In the genomic region with DNA sequence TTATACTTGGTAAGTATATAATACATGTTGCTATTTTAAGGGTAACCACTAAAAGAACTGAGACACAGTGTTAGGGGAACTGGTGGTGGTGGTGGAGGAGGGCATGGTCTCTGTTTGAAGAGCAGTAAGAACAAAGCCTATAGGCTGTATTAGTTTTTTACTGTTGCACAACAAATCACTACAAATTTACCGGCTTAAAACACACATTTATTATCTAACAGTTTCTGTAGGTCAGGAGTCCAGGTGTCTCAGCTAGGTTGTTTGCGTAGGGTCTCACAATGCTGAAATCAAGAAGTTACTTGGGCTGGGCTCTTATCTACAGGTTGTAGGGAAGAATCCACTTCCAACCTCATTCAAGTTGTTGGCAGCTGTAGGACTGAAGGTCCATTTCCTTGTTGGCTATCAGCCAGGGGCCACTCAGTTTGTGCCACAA, we compare ENCODE assay signal across 13 cellular contexts. TPM values are rescaled to one million over a fixed set of nuclear protein-coding genes. Genes with fewer than 3 reads are reported as not detected.
DNase-seq lines count a peak whose midpoint lies in the region; ATAC-seq and TF ChIP-seq lines count a peak whose summit lies in the region.
"Had no signal": no experiment of that assay in that cellular context is flagged by ENCODE, and none has a peak within 500 bp of the region (broad histone marks: within the 10 kb centered on the region; RNA-seq: fewer than 3 reads in every experiment).

No MANE protein-coding gene starts in this region.

- no peak for TF ChIP-seq CTCF in OCI-LY3 (IDR thresholded peaks at IDR 0.05; ENCODE audit: low read depth, low read length)

- H3K36me3 ChIP-seq in OCI-LY3 (replicated peaks; ENCODE audit: low read depth, low read length) = no peaks in the 10 kb centered on the region
- H3K36me3 ChIP-seq: spleen had no signal

- peaks cover 36% of the 10 kb centered on the region for H3K4me1 ChIP-seq in OCI-LY3 (ENCODE audit: low read length)

- peaks cover 69% of the 10 kb centered on the region for H3K79me2 ChIP-seq in OCI-LY3 (ENCODE audit: low read length)

- H3K27ac Mint-ChIP-seq in naive thymus-derived CD8-positive, alpha-beta T cell = peak overlapping the region in 9 of 10 donors; percentile 36 to 84 (median 52)

- no peak overlapping the region for H3K27ac ChIP-seq in OCI-LY3 (ENCODE audit: low read length)
- H3K27ac ChIP-seq: SK-N-MC had no signal

- no peak overlapping the region for H3K4me3 ChIP-seq in OCI-LY3 (ENCODE audit: low read length)
- H3K4me3 ChIP-seq: SK-N-MC, spleen had no signal

- ATAC-seq in HG02678 (IDR thresholded peaks at IDR 0.05; ENCODE audit: unreplicated experiment) (peak; percentile 66), HG02973 (IDR thresholded peaks at IDR 0.05; ENCODE audit: unreplicated experiment) (no peak)
- peak in 1 of 2 donors; percentile 30 for ATAC-seq in naive thymus-derived CD8-positive, alpha-beta T cell

- no peaks in the 10 kb centered on the region for H3K36me3 Mint-ChIP-seq in naive thymus-derived CD8-positive, alpha-beta T cell

- H3K9ac ChIP-seq in OCI-LY3 (ENCODE audit: low read length) = no peak overlapping the region

- H3K9me3 Mint-ChIP-seq in naive thymus-derived CD8-positive, alpha-beta T cell = peaks cover 0 to 9% (median 0%) of the 10 kb centered on the region in 9 donors
- H3K9me3 Mint-ChIP-seq: CD4-positive, alpha-beta memory T cell had no signal

- H3K4me2 ChIP-seq in OCI-LY3 (ENCODE audit: low read length) = peak overlapping the region; percentile 37

- H2AFZ ChIP-seq in OCI-LY3 (ENCODE audit: low read depth, low read length) = no peak overlapping the region

- DNase-seq in DMS79 treated with DMSO at 0.1 percent for 48 hours (lab: John Stamatoyannopoulos, UW) (peak; percentile 6), DMS79 (lab: John Stamatoyannopoulos, UW) (no peak), HUDEP-2 (lab: John Stamatoyannopoulos, UW; ENCODE audit: unreplicated experiment in 76 of 76) (no peak), occipital lobe (lab: John Stamatoyannopoulos, UW) (no peak)
- no peak for DNase-seq in naive thymus-derived CD8-positive, alpha-beta T cell
- DNase-seq: activated gamma-delta T cell treated with Interleukin-2 at 50 U/mL for 16 hours; CD4-positive, alpha-beta memory T cell; NCI-H187 treated with DMSO at 0.1 percent for 48 hours; spleen had no signal

- H3K27me3 ChIP-seq in OCI-LY3 (ENCODE audit: low read depth, low read length) = no peaks in the 10 kb centered on the region
- H3K27me3 ChIP-seq: spleen had no signal

- H3K27me3 Mint-ChIP-seq in naive thymus-derived CD8-positive, alpha-beta T cell = no peaks in the 10 kb centered on the region
- H3K27me3 Mint-ChIP-seq: CD4-positive, alpha-beta memory T cell had no signal

- peaks cover 21 to 75% (median 63%) of the 10 kb centered on the region in 4 donors for H3K4me1 Mint-ChIP-seq in naive thymus-derived CD8-positive, alpha-beta T cell

- H3K4me3 Mint-ChIP-seq in naive thymus-derived CD8-positive, alpha-beta T cell = peak overlapping the region in 2 of 10 donors; percentile 18 to 39

- H3K9me3 ChIP-seq in OCI-LY3 (ENCODE audit: insufficient read depth, low read length) = no peaks in the 10 kb centered on the region
- H3K9me3 ChIP-seq: spleen had no signal

- POLR2A ChIA-PET in naive thymus-derived CD8-positive, alpha-beta T cell (lab: Charles Lee) = no interaction called here

- peaks cover 28% of the 10 kb centered on the region for H4K20me1 ChIP-seq in OCI-LY3 (ENCODE audit: insufficient read depth, low read length)

RNA-seq across cellular contexts. Expression of a gene that starts 52.6 kb away (rescaled TPM):
- total RNA-seq in naive thymus-derived CD8-positive, alpha-beta T cell = 10 to 100 TPM; 90.3 to 90.4 TPM
- 10 to 100 TPM in 2 of 3 donors, 1 to 10 TPM in 1; 4.6 to 16.1 (median 11.4) TPM for polyA plus RNA-seq in naive thymus-derived CD8-positive, alpha-beta T cell
- 87.2 TPM for total RNA-seq in occipital lobe
